1 cellular context compared by ENCODE assay signal in genomic region chr2:6410265-6410664, GRCh38.
TF ChIP-seq lines count a peak whose summit lies in the region.

No MANE protein-coding gene starts in this region.

TF ChIP-seq in SK-N-SH treated with all-trans-retinoic acid at 6 μM for 48 hours, 23 proteins besides CTCF, POLR2A, EP300 and RAD21 (continued from another document):
- TF ChIP-seq TSHZ2 (CRISPR knock-in tag; IDR thresholded peaks at IDR 0.05), result no peak
- TF ChIP-seq OSR1 (CRISPR knock-in tag; IDR thresholded peaks at IDR 0.05), result no peak
